In the genomic region with DNA sequence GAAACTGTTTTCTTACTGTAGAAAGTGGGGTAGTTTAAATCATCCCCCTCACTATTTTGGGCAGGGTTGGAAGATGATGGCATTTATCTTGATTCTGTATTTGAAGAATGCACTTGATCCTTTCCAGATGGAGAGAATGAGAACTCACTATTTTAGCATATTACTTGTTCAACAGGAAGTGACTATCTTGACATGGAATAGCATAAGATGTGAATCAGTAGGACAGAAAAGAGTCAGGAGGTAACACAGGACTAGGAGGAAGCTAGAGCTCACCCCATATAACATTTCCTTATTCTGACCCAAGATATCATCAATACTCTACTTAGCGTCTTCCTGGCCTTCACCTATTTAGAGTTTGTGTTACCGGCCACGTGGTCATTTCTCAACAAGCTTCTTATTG, we compare ENCODE assay signal across 1 cellular context.
TF ChIP-seq lines count a peak whose summit lies in the region.

No MANE protein-coding gene starts in this region.

TF ChIP-seq in SK-N-SH, 30 proteins besides CTCF, POLR2A, EP300 and RAD21 (continued from another document):
- TF ChIP-seq REST (IDR thresholded peaks at IDR 0.05; ENCODE audit: low read depth, low read length) (no peak), FOSL2 (IDR thresholded peaks at IDR 0.05; ENCODE audit: borderline replicate concordance, low read depth) (peak; percentile 46), TAF1 (IDR thresholded peaks at IDR 0.05; ENCODE audit: borderline replicate concordance, low read depth, low read length) (no peak), YY1 (IDR thresholded peaks at IDR 0.05; ENCODE audit: low read depth) (no peak), USF1 (IDR thresholded peaks at IDR 0.05; ENCODE audit: borderline replicate concordance, low read depth) (no peak), SMC3 (IDR thresholded peaks at IDR 0.05; ENCODE audit: low read depth, low read length) (no peak), PBX3 (IDR thresholded peaks at IDR 0.05) (peak; percentile 85), CHD2 (IDR thresholded peaks at IDR 0.05; ENCODE audit: low read length, partially characterized antibody) (no peak), NRF1 (IDR thresholded peaks at IDR 0.05; ENCODE audit: low read depth, low read length) (no peak), USF2 (IDR thresholded peaks at IDR 0.05; ENCODE audit: borderline replicate concordance, low read depth, low read length) (no peak), TCF12 (IDR thresholded peaks at IDR 0.05) (peak; percentile 97), TEAD4 (IDR thresholded peaks at IDR 0.05; ENCODE audit: borderline replicate concordance, insufficient read depth) (peak; percentile 68; the same call in 1 of the 2 replicates), RCOR1 (IDR thresholded peaks at IDR 0.05; ENCODE audit: low read length) (no peak)
- TF ChIP-seq, protein P1, sequence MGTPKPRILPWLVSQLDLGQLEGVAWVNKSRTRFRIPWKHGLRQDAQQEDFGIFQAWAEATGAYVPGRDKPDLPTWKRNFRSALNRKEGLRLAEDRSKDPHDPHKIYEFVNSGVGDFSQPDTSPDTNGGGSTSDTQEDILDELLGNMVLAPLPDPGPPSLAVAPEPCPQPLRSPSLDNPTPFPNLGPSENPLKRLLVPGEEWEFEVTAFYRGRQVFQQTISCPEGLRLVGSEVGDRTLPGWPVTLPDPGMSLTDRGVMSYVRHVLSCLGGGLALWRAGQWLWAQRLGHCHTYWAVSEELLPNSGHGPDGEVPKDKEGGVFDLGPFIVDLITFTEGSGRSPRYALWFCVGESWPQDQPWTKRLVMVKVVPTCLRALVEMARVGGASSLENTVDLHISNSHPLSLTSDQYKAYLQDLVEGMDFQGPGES (IDR thresholded peaks at IDR 0.05; ENCODE audit: low read depth, low read length), result no peak
- TF ChIP-seq, protein P2, sequence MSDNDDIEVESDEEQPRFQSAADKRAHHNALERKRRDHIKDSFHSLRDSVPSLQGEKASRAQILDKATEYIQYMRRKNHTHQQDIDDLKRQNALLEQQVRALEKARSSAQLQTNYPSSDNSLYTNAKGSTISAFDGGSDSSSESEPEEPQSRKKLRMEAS (IDR thresholded peaks at IDR 0.05; ENCODE audit: low read depth), result peak; percentile 65; the same call in 1 of the 2 replicates
